11 cellular contexts compared by ENCODE assay signal in genomic region chr11:118574636-118575035, GRCh38.
DNase-seq lines count a peak whose midpoint lies in the region; ATAC-seq and TF ChIP-seq lines count a peak whose summit lies in the region.
"Had no signal": no experiment of that assay in that cellular context is flagged by ENCODE, and none has a peak within 500 bp of the region (broad histone marks: within the 10 kb centered on the region; RNA-seq: fewer than 3 reads in every experiment).

No MANE protein-coding gene starts in this region.

- no peaks in the 10 kb centered on the region for H3K9me3 ChIP-seq in MM.1S (replicated peaks; ENCODE audit: insufficient read depth, low read length)
- H3K9me3 ChIP-seq: esophagus squamous epithelium had no signal

- peaks cover 8% of the 10 kb centered on the region; the same call in 1 of the 2 replicates for H3F3A ChIP-seq in MM.1S (ENCODE audit: insufficient read depth, low read length)

- no peak overlapping the region for H2AFZ ChIP-seq in MM.1S (ENCODE audit: low read length)

- H3K27ac ChIP-seq in MM.1S (ENCODE audit: low read length), result no peak overlapping the region
- H3K27ac ChIP-seq: esophagus squamous epithelium had no signal

- H3K4me2 ChIP-seq in MM.1S (ENCODE audit: low read depth, low read length), result no peak overlapping the region

- peaks cover 72% of the 10 kb centered on the region for H3K79me2 ChIP-seq in MM.1S (ENCODE audit: low read length)

- H3K36me3 ChIP-seq in MM.1S (replicated peaks; ENCODE audit: insufficient read depth, low read length), result no peaks in the 10 kb centered on the region; the same call in 1 of the 2 replicates
- H3K36me3 ChIP-seq: esophagus squamous epithelium had no signal

- H3K4me3 ChIP-seq in MM.1S (ENCODE audit: low read length), result no peak overlapping the region
- H3K4me3 ChIP-seq: esophagus squamous epithelium had no signal

- H3K27ac Mint-ChIP-seq in stimulated activated naive CD8-positive, alpha-beta T cell treated with anti-CD3 and anti-CD28 coated beads, Interleukin-15, Interleukin-2, amounts not matched to agents 100 ng/mL and 50 ng/mL, for 24 hours, result no peak overlapping the region
- H3K27ac Mint-ChIP-seq in activated naive CD8-positive, alpha-beta T cell, result no peak overlapping the region
- no peak overlapping the region for H3K27ac Mint-ChIP-seq in memory B cell

- no peaks in the 10 kb centered on the region for H3K27me3 Mint-ChIP-seq in stimulated activated naive CD8-positive, alpha-beta T cell treated with anti-CD3 and anti-CD28 coated beads, Interleukin-15, Interleukin-2, amounts not matched to agents 100 ng/mL and 50 ng/mL, for 24 hours
- no peaks in the 10 kb centered on the region for H3K27me3 Mint-ChIP-seq in activated naive CD8-positive, alpha-beta T cell
- H3K27me3 Mint-ChIP-seq in memory B cell, result no peaks in the 10 kb centered on the region

- H4K20me1 ChIP-seq in MM.1S (ENCODE audit: insufficient read depth, low read length), result peaks cover 37% of the 10 kb centered on the region

- DNase-seq in stimulated activated naive CD8-positive, alpha-beta T cell treated with anti-CD3 and anti-CD28 coated beads, Interleukin-15, Interleukin-2, amounts not matched to agents 100 U/mL and 50 U/mL, for 24 hours, result no peak
- DNase-seq in memory B cell (ENCODE audit: low spot score in 2 of 2) (no peak), islet precursor cell (no peak), NCI-H1694 (lab: John Stamatoyannopoulos, UW) (no peak), MM.1S (no peak)
- DNase-seq: amniotic stem cell, esophagus squamous epithelium, NCI-H1417 had no signal

- H3K9me3 Mint-ChIP-seq in stimulated activated naive CD8-positive, alpha-beta T cell treated with anti-CD3 and anti-CD28 coated beads, Interleukin-15, Interleukin-2, amounts not matched to agents 100 ng/mL and 50 ng/mL, for 24 hours, result no peaks in the 10 kb centered on the region
- H3K9me3 Mint-ChIP-seq in activated naive CD8-positive, alpha-beta T cell (ENCODE audit: low read depth), result no peaks in the 10 kb centered on the region
- H3K9me3 Mint-ChIP-seq in memory B cell, result no peaks in the 10 kb centered on the region

- ATAC-seq in stimulated activated naive CD8-positive, alpha-beta T cell treated with anti-CD3 and anti-CD28 coated beads, Interleukin-15, Interleukin-2, amounts not matched to agents 100 U/mL and 50 U/mL, for 24 hours, result no peak
- ATAC-seq in memory B cell (ENCODE audit: low read depth) (no peak), HG02588 (IDR thresholded peaks at IDR 0.05; ENCODE audit: unreplicated experiment) (no peak)

- H3K27me3 ChIP-seq in MM.1S (replicated peaks; ENCODE audit: insufficient read depth, low read length), result no peaks in the 10 kb centered on the region
- H3K27me3 ChIP-seq: esophagus squamous epithelium had no signal

- H3K9me2 ChIP-seq in MM.1S (replicated peaks; ENCODE audit: insufficient read depth, low read length), result no peaks in the 10 kb centered on the region

- H3K4me3 Mint-ChIP-seq in stimulated activated naive CD8-positive, alpha-beta T cell treated with anti-CD3 and anti-CD28 coated beads, Interleukin-15, Interleukin-2, amounts not matched to agents 100 ng/mL and 50 ng/mL, for 24 hours, result peak overlapping the region; percentile 41
- H3K4me3 Mint-ChIP-seq in activated naive CD8-positive, alpha-beta T cell, result peak overlapping the region; percentile 67
- peak overlapping the region; percentile 3 for H3K4me3 Mint-ChIP-seq in memory B cell

- H3K4me1 Mint-ChIP-seq in stimulated activated naive CD8-positive, alpha-beta T cell treated with anti-CD3 and anti-CD28 coated beads, Interleukin-15, Interleukin-2, amounts not matched to agents 100 ng/mL and 50 ng/mL, for 24 hours (ENCODE audit: low read depth), result peaks cover 66% of the 10 kb centered on the region
- H3K4me1 Mint-ChIP-seq in activated naive CD8-positive, alpha-beta T cell (ENCODE audit: low read depth), result peaks cover 65% of the 10 kb centered on the region
- H3K4me1 Mint-ChIP-seq in memory B cell, result peaks cover 27% of the 10 kb centered on the region

- TF ChIP-seq CTCF in MM.1S (IDR thresholded peaks at IDR 0.05; ENCODE audit: low read length), result no peak

- H3K36me3 Mint-ChIP-seq in stimulated activated naive CD8-positive, alpha-beta T cell treated with anti-CD3 and anti-CD28 coated beads, Interleukin-15, Interleukin-2, amounts not matched to agents 100 ng/mL and 50 ng/mL, for 24 hours (ENCODE audit: low read depth), result peaks cover 25% of the 10 kb centered on the region
- H3K36me3 Mint-ChIP-seq in activated naive CD8-positive, alpha-beta T cell, result peaks cover 2% of the 10 kb centered on the region
- H3K36me3 Mint-ChIP-seq in memory B cell, result peaks cover 6% of the 10 kb centered on the region

- H3K9ac ChIP-seq in MM.1S (ENCODE audit: low read length), result no peak overlapping the region

- H3K4me1 ChIP-seq in MM.1S (ENCODE audit: low read length), result peaks cover 10% of the 10 kb centered on the region; the same call in 1 of the 2 replicates

Comparison
In these comparisons a context has a peak if more than half of its experiments do, and no peak if none do; other contexts are left out.
1. H3K4me3 Mint-ChIP-seq: peak in every context shown above with its lines; median percentile 67 in activated naive CD8-positive, alpha-beta T cell; 41 in stimulated activated naive CD8-positive, alpha-beta T cell treated with anti-CD3 and anti-CD28 coated beads, Interleukin-15, Interleukin-2, amounts not matched to agents 100 ng/mL and 50 ng/mL, for 24 hours; 3 in memory B cell.